In the genomic region with DNA sequence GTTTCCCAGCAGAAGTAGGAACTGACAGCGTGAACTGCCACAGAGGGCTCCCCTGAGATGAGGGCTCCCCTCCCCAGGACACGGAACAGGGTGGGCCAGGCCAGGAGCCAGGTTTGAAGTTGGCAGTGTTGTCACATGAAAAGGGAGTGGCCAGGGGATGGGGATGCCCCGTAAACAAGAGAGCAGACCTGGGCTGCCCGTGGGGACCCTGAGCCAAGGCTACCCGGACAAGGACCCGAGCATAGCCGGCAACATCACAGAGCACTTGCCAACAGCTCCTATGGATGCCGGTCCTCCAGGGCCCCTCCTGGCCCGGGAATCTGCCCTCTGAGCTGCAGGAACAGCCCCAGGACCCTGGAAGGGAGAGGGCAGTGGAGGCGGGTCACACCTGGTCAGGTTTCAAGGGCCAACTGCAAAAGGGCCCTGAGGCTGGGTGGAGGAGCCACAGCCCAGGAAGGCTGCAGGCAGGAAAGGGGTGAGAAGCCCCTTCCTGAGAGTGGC, we compare ENCODE assay signal across 1 cellular context.
TF ChIP-seq lines count a peak whose summit lies in the region.

No MANE protein-coding gene starts in this region.

TF ChIP-seq in HepG2, 621 proteins besides CTCF, POLR2A, EP300 and RAD21 (continued from another document):
- TF ChIP-seq, protein P1, sequence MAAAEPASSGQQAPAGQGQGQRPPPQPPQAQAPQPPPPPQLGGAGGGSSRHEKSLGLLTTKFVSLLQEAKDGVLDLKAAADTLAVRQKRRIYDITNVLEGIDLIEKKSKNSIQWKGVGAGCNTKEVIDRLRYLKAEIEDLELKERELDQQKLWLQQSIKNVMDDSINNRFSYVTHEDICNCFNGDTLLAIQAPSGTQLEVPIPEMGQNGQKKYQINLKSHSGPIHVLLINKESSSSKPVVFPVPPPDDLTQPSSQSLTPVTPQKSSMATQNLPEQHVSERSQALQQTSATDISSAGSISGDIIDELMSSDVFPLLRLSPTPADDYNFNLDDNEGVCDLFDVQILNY (CRISPR knock-in tag; conservative IDR thresholded peaks at IDR 0.05): no peak
- TF ChIP-seq ZSCAN21 (CRISPR knock-in tag; IDR thresholded peaks at IDR 0.05; ENCODE audit: borderline replicate concordance): no peak
- no peak for TF ChIP-seq GATA4 (IDR thresholded peaks at IDR 0.05; ENCODE audit: borderline replicate concordance, low read depth)
- TF ChIP-seq, protein P2, sequence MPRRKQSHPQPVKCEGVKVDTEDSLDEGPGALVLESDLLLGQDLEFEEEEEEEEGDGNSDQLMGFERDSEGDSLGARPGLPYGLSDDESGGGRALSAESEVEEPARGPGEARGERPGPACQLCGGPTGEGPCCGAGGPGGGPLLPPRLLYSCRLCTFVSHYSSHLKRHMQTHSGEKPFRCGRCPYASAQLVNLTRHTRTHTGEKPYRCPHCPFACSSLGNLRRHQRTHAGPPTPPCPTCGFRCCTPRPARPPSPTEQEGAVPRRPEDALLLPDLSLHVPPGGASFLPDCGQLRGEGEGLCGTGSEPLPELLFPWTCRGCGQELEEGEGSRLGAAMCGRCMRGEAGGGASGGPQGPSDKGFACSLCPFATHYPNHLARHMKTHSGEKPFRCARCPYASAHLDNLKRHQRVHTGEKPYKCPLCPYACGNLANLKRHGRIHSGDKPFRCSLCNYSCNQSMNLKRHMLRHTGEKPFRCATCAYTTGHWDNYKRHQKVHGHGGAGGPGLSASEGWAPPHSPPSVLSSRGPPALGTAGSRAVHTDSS (CRISPR knock-in tag; conservative IDR thresholded peaks at IDR 0.05): no peak
- TF ChIP-seq ZNF556 (CRISPR knock-in tag; IDR thresholded peaks at IDR 0.05; ENCODE audit: borderline replicate concordance): no peak
- TF ChIP-seq, protein P3, sequence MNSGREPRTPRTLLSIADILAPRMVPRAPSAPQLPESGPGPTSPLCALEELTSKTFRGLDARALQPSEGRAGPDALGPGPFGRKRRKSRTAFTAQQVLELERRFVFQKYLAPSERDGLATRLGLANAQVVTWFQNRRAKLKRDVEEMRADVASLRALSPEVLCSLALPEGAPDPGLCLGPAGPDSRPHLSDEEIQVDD (CRISPR knock-in tag; IDR thresholded peaks at IDR 0.05; ENCODE audit: borderline replicate concordance): no peak
- TF ChIP-seq GRHL1 (CRISPR knock-in tag; conservative IDR thresholded peaks at IDR 0.05): no peak
- no peak for TF ChIP-seq BHLHE40 (IDR thresholded peaks at IDR 0.05; ENCODE audit: low read length)
- no peak for TF ChIP-seq NR3C1 (CRISPR knock-in tag; IDR thresholded peaks at IDR 0.05)
- no peak for TF ChIP-seq NCOA5 (CRISPR knock-in tag; IDR thresholded peaks at IDR 0.05)
- TF ChIP-seq AGO1 (IDR thresholded peaks at IDR 0.05; ENCODE audit: low read depth, low read length, poor library complexity, severe bottlenecking): no peak
TF ChIP-seq in HepG2: peak in this region for 0.
